8 cellular contexts compared by ENCODE assay signal in genomic region chr14:97978336-97978735, GRCh38.
DNase-seq lines count a peak whose midpoint lies in the region; ATAC-seq and TF ChIP-seq lines count a peak whose summit lies in the region.

No MANE protein-coding gene starts in this region.

- peak in 1 of 7 experiments; percentile 9 for TF ChIP-seq CTCF in stomach (IDR thresholded peaks at IDR 0.05)

- WGBS in stomach, 5 donors, result 0 to 9% (median 2%) methylated on average over 9 of the region's 9 CpGs

- DNase-seq in H4 (ENCODE audit: low spot score), result peak; percentile 81
- DNase-seq in NT2/D1 (ENCODE audit: low read depth, low spot score), result peak; percentile 50
- peak; percentile 70 for DNase-seq in activated T-helper 1 cell treated with anti-CD3 and anti-CD28 coated beads, Interleukin-12 subunit alpha, Interleukin-12 subunit beta, Interleukin-2, Interleukin-4 antibody, amounts not matched to agents 30 ng/mL and 10 ng/mL and 1 ng/mL, durations not matched to agents 14 hours and 24 hours and 36 hours (ENCODE audit: low spot score)
- peak; percentile 65 for DNase-seq in fibroblast of the conjunctiva (ENCODE audit: low read depth)
- peak in 55 of 56 donors; percentile 3 to 87 (median 54) for DNase-seq in nucleus accumbens (lab: John Stamatoyannopoulos, UW)
- DNase-seq in stomach, result peak; percentile 69

- TF ChIP-seq POLR2A in stomach (IDR thresholded peaks at IDR 0.05), result no peak

- H3K4me1 ChIP-seq in NT2/D1 (ENCODE audit: insufficient read depth, insufficient read length) (no peaks in the 10 kb centered on the region), stomach (peaks cover 0 to 36% (median 26%) of the 10 kb centered on the region in 4 donors)

- peak overlapping the region in 4 of 5 donors; percentile 57 to 80 (median 78) for H3K27ac ChIP-seq in stomach

- no peaks in the 10 kb centered on the region for H3K9me3 Mint-ChIP-seq in activated T-helper 1 cell treated with anti-CD3 and anti-CD28 coated beads, Interleukin-12 subunit alpha, Interleukin-12 subunit beta, Interleukin-2, Interleukin-4 antibody, amounts not matched to agents 30 ng/mL and 10 ng/mL and 1 ng/mL, durations not matched to agents 14 hours and 24 hours and 36 hours

- no peak for TF ChIP-seq EP300 in stomach (IDR thresholded peaks at IDR 0.05)

- H3K4me1 Mint-ChIP-seq in activated T-helper 1 cell treated with anti-CD3 and anti-CD28 coated beads, Interleukin-12 subunit alpha, Interleukin-12 subunit beta, Interleukin-2, Interleukin-4 antibody, amounts not matched to agents 30 ng/mL and 10 ng/mL and 1 ng/mL, durations not matched to agents 14 hours and 24 hours and 36 hours (ENCODE audit: low read depth), result peaks cover 62% of the 10 kb centered on the region

- H3K4me3 Mint-ChIP-seq in activated T-helper 1 cell treated with anti-CD3 and anti-CD28 coated beads, Interleukin-12 subunit alpha, Interleukin-12 subunit beta, Interleukin-2, Interleukin-4 antibody, amounts not matched to agents 30 ng/mL and 10 ng/mL and 1 ng/mL, durations not matched to agents 14 hours and 24 hours and 36 hours, result peak overlapping the region; percentile 84

- peaks cover 13% of the 10 kb centered on the region for H3K36me3 Mint-ChIP-seq in activated T-helper 1 cell treated with anti-CD3 and anti-CD28 coated beads, Interleukin-12 subunit alpha, Interleukin-12 subunit beta, Interleukin-2, Interleukin-4 antibody, amounts not matched to agents 30 ng/mL and 10 ng/mL and 1 ng/mL, durations not matched to agents 14 hours and 24 hours and 36 hours (ENCODE audit: low read depth)

- H3K27me3 Mint-ChIP-seq in activated T-helper 1 cell treated with anti-CD3 and anti-CD28 coated beads, Interleukin-12 subunit alpha, Interleukin-12 subunit beta, Interleukin-2, Interleukin-4 antibody, amounts not matched to agents 30 ng/mL and 10 ng/mL and 1 ng/mL, durations not matched to agents 14 hours and 24 hours and 36 hours (ENCODE audit: insufficient read depth), result no peaks in the 10 kb centered on the region

- H3K9me3 ChIP-seq in NT2/D1 (ENCODE audit: insufficient read depth, low read length) (no peaks in the 10 kb centered on the region), stomach (no peaks in the 10 kb centered on the region)

- no peak for ATAC-seq in HG02885 (IDR thresholded peaks at IDR 0.05; ENCODE audit: poor library complexity, unreplicated experiment)
- no peak for ATAC-seq in HG03460 (IDR thresholded peaks at IDR 0.05; ENCODE audit: unreplicated experiment)

- H3K36me3 ChIP-seq in NT2/D1 (ENCODE audit: insufficient read depth, insufficient read length, low read length) (no peaks in the 10 kb centered on the region), stomach (no peaks in the 10 kb centered on the region)

- peak overlapping the region; percentile 87 for H3K27ac Mint-ChIP-seq in activated T-helper 1 cell treated with anti-CD3 and anti-CD28 coated beads, Interleukin-12 subunit alpha, Interleukin-12 subunit beta, Interleukin-2, Interleukin-4 antibody, amounts not matched to agents 30 ng/mL and 10 ng/mL and 1 ng/mL, durations not matched to agents 14 hours and 24 hours and 36 hours

- H3K9ac ChIP-seq in NT2/D1 (ENCODE audit: insufficient read length, low read depth), result no peak overlapping the region

- H3K27me3 ChIP-seq in NT2/D1 (ENCODE audit: insufficient read depth, insufficient read length), result no peaks in the 10 kb centered on the region
- no peaks in the 10 kb centered on the region for H3K27me3 ChIP-seq in stomach

- H3K4me3 ChIP-seq in NT2/D1 (ENCODE audit: insufficient read length, low read depth) (no peak overlapping the region), stomach (peak overlapping the region; percentile 35 to 46 (median 42))

- intact Hi-C loops in activated T-helper 1 cell treated with anti-CD3 and anti-CD28 coated beads, Interleukin-12 subunit alpha, Interleukin-12 subunit beta, Interleukin-2, Interleukin-4 antibody, amounts not matched to agents 30 ng/mL and 10 ng/mL and 1 ng/mL, durations not matched to agents 14 hours and 24 hours and 36 hours (cut with micrococcal nuclease), result loop anchor here (1.0 to 10.0 kb wide), 12 partner anchors 16 to 1294 kb away; partner anchors contain the start of gene BCL11B
- intact Hi-C loops in stomach (cut with DNase I; ENCODE audit: low total_unique reads), result no loop called here
